In the genomic region with DNA sequence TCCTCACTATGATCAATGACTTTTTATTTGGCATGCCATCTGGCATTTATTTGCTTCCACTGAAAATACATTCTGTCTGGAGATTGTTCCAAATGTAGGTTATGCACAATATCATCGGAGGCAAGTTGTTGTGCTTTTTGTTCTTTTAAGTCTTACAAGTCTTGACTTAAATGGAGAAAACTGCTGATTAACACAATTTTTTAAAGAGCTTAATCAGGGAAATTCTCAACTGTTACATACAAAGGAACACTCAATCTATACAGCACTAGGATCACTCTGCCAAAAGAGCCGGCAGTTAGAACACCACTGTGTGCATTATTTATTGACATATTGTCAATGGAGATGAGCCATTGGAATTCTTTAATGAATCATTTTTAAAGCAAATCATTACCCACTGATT, we compare ENCODE assay signal across 24 cellular contexts. TPM values are rescaled to one million over a fixed set of nuclear protein-coding genes. Genes with fewer than 3 reads are reported as not detected.
DNase-seq lines count a peak whose midpoint lies in the region; ATAC-seq, FAIRE-seq and TF ChIP-seq lines count a peak whose summit lies in the region.
"Had no signal": no experiment of that assay in that cellular context is flagged by ENCODE, and none has a peak within 500 bp of the region (broad histone marks: within the 10 kb centered on the region; RNA-seq: fewer than 3 reads in every experiment).

No MANE protein-coding gene starts in this region.

- H3K4me3 Mint-ChIP-seq in effector memory CD8-positive, alpha-beta T cell = no peak overlapping the region
- H3K4me3 Mint-ChIP-seq: CD4-positive, CD25-positive, alpha-beta regulatory T cell had no signal

- TF ChIP-seq RAD21 in K562 (CRISPR knock-in tag; conservative IDR thresholded peaks at IDR 0.05 in 1 of 2, IDR thresholded peaks at IDR 0.05 in 1 of 2) = no peak

- no peak overlapping the region for H2BK5ac ChIP-seq in trophoblast cell (ENCODE audit: low read depth, low read length, poor library complexity)

- no peaks in the 10 kb centered on the region for H3K79me2 ChIP-seq in K562 (ENCODE audit: control insufficient read depth, insufficient read depth, low read length)
- no peaks in the 10 kb centered on the region for H3K79me2 ChIP-seq in trophoblast cell (ENCODE audit: control insufficient read depth, insufficient read depth, low read length, poor library complexity)

- no TSS peak for BruUV-seq in K562 (replicated peaks; lab: Mats Ljungman, UMichigan)

- POLR2A ChIA-PET in K562 (lab: Yijun Ruan, JAX) = interaction anchor here (1.1 kb wide), 1 partner anchor 11 kb away, joined by 3 read pairs; no protein-coding TSS in a partner anchor

- H4K20me1 ChIP-seq in K562 (replicated peaks; ENCODE audit: control insufficient read depth, insufficient read depth, low read length) = no peaks in the 10 kb centered on the region
- H4K20me1 ChIP-seq: BLaER1 had no signal

- H2BK120ac ChIP-seq in trophoblast cell (ENCODE audit: insufficient read depth, low read length, poor library complexity) = no peak overlapping the region

- H3K27me3 Mint-ChIP-seq in effector memory CD8-positive, alpha-beta T cell = no peaks in the 10 kb centered on the region
- H3K27me3 Mint-ChIP-seq: CD4-positive, CD25-positive, alpha-beta regulatory T cell had no signal

- CTCF ChIA-PET in K562 (lab: Yijun Ruan, JAX; ENCODE audit: low intra/inter-chr PET ratio) = no interaction called here

- H3K4me3 ChIP-seq in left ventricle myocardium inferior (no peak overlapping the region), K562 (no peak overlapping the region), trophoblast cell (ENCODE audit: low read depth, low read length) (no peak overlapping the region)
- H3K4me3 ChIP-seq: BLaER1, SJSA1 had no signal

- no peak for TF ChIP-seq POLR2A in K562 (conservative IDR thresholded peaks at IDR 0.05)

- no peak overlapping the region for H3K14ac ChIP-seq in trophoblast cell (ENCODE audit: low read length)

- no peaks in the 10 kb centered on the region for H3K4me1 Mint-ChIP-seq in effector memory CD8-positive, alpha-beta T cell (ENCODE audit: low read depth in 2 of 2)
- H3K4me1 Mint-ChIP-seq: CD4-positive, CD25-positive, alpha-beta regulatory T cell had no signal

- H3K27ac ChIP-seq in left ventricle myocardium inferior (replicated peaks) (peak overlapping the region; percentile 75), K562 (ENCODE audit: extremely low read depth, low read depth, low read length) (no peak overlapping the region), trophoblast cell (ENCODE audit: low read depth, low read length) (no peak overlapping the region)
- H3K27ac ChIP-seq: BLaER1, KMS-11, SJSA1 had no signal

- H3K36me3 Mint-ChIP-seq in effector memory CD8-positive, alpha-beta T cell (ENCODE audit: insufficient read depth) = no peaks in the 10 kb centered on the region
- H3K36me3 Mint-ChIP-seq: CD4-positive, CD25-positive, alpha-beta regulatory T cell had no signal

- no peaks in the 10 kb centered on the region for H3K9me1 ChIP-seq in K562 (ENCODE audit: control insufficient read depth, insufficient read depth, low read length)

- WGBS in K562 (ENCODE audit: insufficient coverage, low coverage, missing lambda C conversion rate) = 3% methylated on average over 2 of the region's 2 CpGs
- WGBS in trophoblast cell (ENCODE audit: extremely low coverage, insufficient coverage, insufficient read length) = no CpG with 5 or more reads among the region's 2 CpGs

- TF ChIP-seq CTCF in left ventricle myocardium inferior (IDR thresholded peaks at IDR 0.05; ENCODE audit: borderline replicate concordance) (no peak), K562 (IDR thresholded peaks at IDR 0.05 in 2 of 3, conservative IDR thresholded peaks at IDR 0.05 in 1 of 3; ENCODE audit: insufficient read depth in 2 of 3, low read depth in 1 of 3, low read length in 3 of 3) (no peak)

- H3K9ac ChIP-seq in K562 (ENCODE audit: insufficient read depth in 1 of 2, low read depth in 2 of 2, low read length in 2 of 2) = no peak overlapping the region
- H3K9ac ChIP-seq in trophoblast cell (ENCODE audit: low read length) = no peak overlapping the region
- H3K9ac ChIP-seq: BLaER1, KMS-11 had no signal

- no peaks in the 10 kb centered on the region for H3K79me1 ChIP-seq in trophoblast cell (ENCODE audit: low read length)

- H3K9me3 Mint-ChIP-seq in effector memory CD8-positive, alpha-beta T cell = peaks cover 0 to 7% of the 10 kb centered on the region in 2 donors

- H3K4me2 ChIP-seq in K562 (ENCODE audit: insufficient read depth, low read length) (no peak overlapping the region), trophoblast cell (ENCODE audit: low read length) (no peak overlapping the region)
- H3K4me2 ChIP-seq: BLaER1, KMS-11 had no signal

- H3K9me3 ChIP-seq in left ventricle myocardium inferior (replicated peaks) = no peaks in the 10 kb centered on the region
- H3K9me3 ChIP-seq in K562 (replicated peaks; ENCODE audit: control insufficient read depth, insufficient read depth, low read depth, low read length) = 0 out of 2 replicates have a peak, but pooled peaks cover 2% of the 10 kb centered on the region
- H3K9me3 ChIP-seq in trophoblast cell (ENCODE audit: insufficient read depth, low read depth, low read length) = no peaks in the 10 kb centered on the region
- H3K9me3 ChIP-seq: BLaER1, SJSA1 had no signal

- ATAC-seq in Right ventricle myocardium superior (ENCODE audit: poor library complexity) (no peak), K562 (no peak)
- ATAC-seq in effector memory CD8-positive, alpha-beta T cell (replicated peaks) = no peak
- ATAC-seq: PC-3 had no signal

- no peak for DNase-seq in left ventricle myocardium inferior
- DNase-seq in Right ventricle myocardium superior = no peak
- DNase-seq in NCI-H446 treated with DMSO at 0.1 percent for 48 hours (lab: John Stamatoyannopoulos, UW) = peak; percentile 64
- DNase-seq in K562 (ENCODE audit: extremely low read depth in 1 of 4, low spot score in 3 of 4) = no peak
- DNase-seq in retina = peak; percentile 27
- no peak for DNase-seq in trophoblast cell
- DNase-seq in effector memory CD8-positive, alpha-beta T cell = no peak
- no peak for DNase-seq in SW480 (ENCODE audit: low spot score)
- DNase-seq: CD4-positive, CD25-positive, alpha-beta regulatory T cell; MM.1S; NCI-H187 treated with DMSO at 0.1 percent for 48 hours; NCI-H2107; NCI-H526; NK-92 treated with Interleukin-12 subunit alpha and Interleukin-12 subunit beta, amount 100 ng/mL, for 24 hours; PC-3 had no signal

- peaks cover 4% of the 10 kb centered on the region for H3K36me3 ChIP-seq in left ventricle myocardium inferior
- H3K36me3 ChIP-seq in K562 (ENCODE audit: control insufficient read depth, insufficient read depth, low read length) = no peaks in the 10 kb centered on the region
- no peaks in the 10 kb centered on the region for H3K36me3 ChIP-seq in trophoblast cell (ENCODE audit: control insufficient read depth in 1 of 2, insufficient read depth in 2 of 2, low read length in 2 of 2)
- H3K36me3 ChIP-seq: BLaER1, SJSA1 had no signal

- no peak overlapping the region for H4K91ac ChIP-seq in trophoblast cell (ENCODE audit: low read depth, low read length)

- H2BK12ac ChIP-seq in trophoblast cell (ENCODE audit: low read length) = no peak overlapping the region

- no peak for TF ChIP-seq EP300 in K562 (IDR thresholded peaks at IDR 0.05; ENCODE audit: low read length)

- in situ Hi-C loops in K562 (cut with MboI) = no loop called here

- H3K27ac Mint-ChIP-seq in effector memory CD8-positive, alpha-beta T cell = no peak overlapping the region
- H3K27ac Mint-ChIP-seq: CD4-positive, CD25-positive, alpha-beta regulatory T cell had no signal

- H2AFZ ChIP-seq in K562 (ENCODE audit: low read depth, low read length) (no peak overlapping the region), trophoblast cell (ENCODE audit: insufficient read depth, low read length, poor library complexity) (no peak overlapping the region)

- H3K4ac ChIP-seq in trophoblast cell (ENCODE audit: low read depth, low read length) = no peak overlapping the region

- FAIRE-seq in K562 (lab: Jason Lieb, UNC) = no peak
- FAIRE-seq: GM18507, H54, HTR-8/SVneo had no signal

- H3K4me1 ChIP-seq in left ventricle myocardium inferior = peaks cover 50% of the 10 kb centered on the region
- H3K4me1 ChIP-seq in K562 (replicated peaks in 1 of 2; ENCODE audit: control insufficient read depth in 2 of 2, insufficient read depth in 2 of 2, low read length in 2 of 2) = no peaks in the 10 kb centered on the region
- H3K4me1 ChIP-seq in trophoblast cell (ENCODE audit: control insufficient read depth in 1 of 2, insufficient read depth in 2 of 2, low read length in 2 of 2) = no peaks in the 10 kb centered on the region
- H3K4me1 ChIP-seq: SJSA1 had no signal

- H3K27me3 ChIP-seq in left ventricle myocardium inferior (ENCODE audit: low read depth) (no peaks in the 10 kb centered on the region), K562 (ENCODE audit: control insufficient read depth in 2 of 2, insufficient read depth in 2 of 2, low read length in 2 of 2) (no peaks in the 10 kb centered on the region), trophoblast cell (ENCODE audit: insufficient read depth, low read length) (no peaks in the 10 kb centered on the region)
- H3K27me3 ChIP-seq: BLaER1, SJSA1 had no signal

- no peak overlapping the region for H4K8ac ChIP-seq in trophoblast cell (ENCODE audit: low read depth, low read length)

- H3K18ac ChIP-seq in trophoblast cell (ENCODE audit: low read length) = no peak overlapping the region

- no peak overlapping the region for H3K23ac ChIP-seq in trophoblast cell (ENCODE audit: low read length)

- H2AK5ac ChIP-seq in trophoblast cell (ENCODE audit: low read length) = no peak overlapping the region

- intact Hi-C loops in left ventricle myocardium inferior (cut with micrococcal nuclease) = no loop called here
- intact Hi-C loops in Right ventricle myocardium superior (cut with DNase I) = no loop called here
- intact Hi-C loops in K562 (cut with micrococcal nuclease) = no loop called here

- H4K12ac ChIP-seq in trophoblast cell (ENCODE audit: low read depth, low read length) = no peak overlapping the region

RNA-seq across cellular contexts. Expression of a gene that starts 19.2 kb away (rescaled TPM):
- total RNA-seq in left ventricle myocardium inferior (21.6 TPM), Right ventricle myocardium superior (24.7 TPM), K562 (2014; rRNA removed) (not detected in 2 replicates), K562 (2014; rRNA removed; fragmentation: Illumina TruSeq; extraction: Trizol) (not detected in 2 replicates), K562 (2015; rRNA removed; fragmentation: Illumina TruSeq; extraction: Trizol) (not detected in 2 replicates), K562 (2021) (not detected in 2 replicates)
- not detected in 2 replicates for total RNA-seq in K562 (2011; cell fraction: chromatin; rRNA removed; ENCODE audit: low replicate concordance)
- not detected in 2 replicates for total RNA-seq in K562 (2011; cell fraction: nucleolus; rRNA removed)
- total RNA-seq in K562 (2011; cell fraction: nucleoplasm; rRNA removed) = not detected in 2 replicates
- polyA plus RNA-seq in K562 (2011; rRNA removed) (not detected in 2 replicates), K562 (2014; fragmentation: Illumina TruSeq; extraction: Trizol) (not detected in 2 replicates), K562 (2014; fragmentation: Nextera tagmentation; extraction: Ambion mirVana) (not detected), K562 (2014; rRNA removed) (not detected in 2 replicates)
- not detected in 2 replicates for polyA plus RNA-seq in K562 (2011; cell fraction: cytosol; rRNA removed)
- not detected in 2 replicates for polyA plus RNA-seq in K562 (2011; cell fraction: nucleus; rRNA removed)
- not detected in 2 replicates for polyA plus RNA-seq in K562 (2012)
- not detected in 2 replicates for polyA minus RNA-seq in K562 (2011; rRNA and poly(A)+ RNA removed)
- not detected in 2 replicates for polyA minus RNA-seq in K562 (2011; cell fraction: cytosol; rRNA and poly(A)+ RNA removed)
- polyA minus RNA-seq in K562 (2011; cell fraction: nucleus; rRNA and poly(A)+ RNA removed) = not detected in 2 replicates
- 12.7 and 13.1 TPM in 2 replicates for polyA plus RNA-seq in trophoblast cell (2013)
- total RNA-seq: A172; CD4-positive, CD25-positive, alpha-beta regulatory T cell; PC-3; T-helper 1 cell treated with Interleukin-12 subunit alpha and Interleukin-12 subunit beta and Interleukin-4 antibody, amounts not matched to agents 30 ng/mL and 1 ng/mL, for 36 hours had no signal
- polyA plus RNA-seq: AG04450; CD4-positive, CD25-positive, alpha-beta regulatory T cell had no signal

Comparison
In these comparisons a context has a peak if more than half of its experiments do, and no peak if none do; other contexts are left out.
1. DNase-seq: peak in NCI-H446 treated with DMSO at 0.1 percent for 48 hours (single experiment) and retina (single experiment); none in left ventricle myocardium inferior (single experiment), Right ventricle myocardium superior (single experiment), K562 (0 of 4), trophoblast cell (0 of 2), effector memory CD8-positive, alpha-beta T cell (0 of 3) and SW480 (single experiment).
2. RNA of a gene that starts 19.2 kb away (total RNA-seq): 24.7 TPM in Right ventricle myocardium superior (single experiment) and 21.6 TPM in left ventricle myocardium inferior (single experiment); not detected in K562; every median in the first group is over 10 times any median in the second.